In genomic region chr15:96406701-96407100, GRCh38 we compare ENCODE assay signal across 26 cellular contexts.
"Had no signal": no experiment of that assay in that cellular context is flagged by ENCODE, and none has a peak within 500 bp of the region (broad histone marks: within the 10 kb centered on the region; RNA-seq: fewer than 3 reads in every experiment).

No MANE protein-coding gene starts in this region.

- H3K9me3 ChIP-seq: adrenal gland, body of pancreas, colonic mucosa had no signal

- H3K4me3 ChIP-seq: adrenal gland, body of pancreas, colonic mucosa had no signal

- H3K27ac ChIP-seq: adrenal gland, body of pancreas, colonic mucosa, epithelial cell of prostate had no signal

- H3K36me3 ChIP-seq: adrenal gland, colonic mucosa had no signal

- DNase-seq: activated CD4-positive, alpha-beta memory T cell treated with anti-CD3 and anti-CD28 coated beads for 36 hours; activated CD4-positive, alpha-beta T cell treated with anti-CD3 and anti-CD28 coated beads for 36 hours; activated CD4-positive, alpha-beta T cell treated with anti-CD3 and anti-CD28 coated beads, Interleukin-2, amount 10 ng/mL, durations not matched to agents 24 days and 14 days; activated CD4-positive, CD25-positive, alpha-beta regulatory T cell; activated CD4-positive, CD25-positive, alpha-beta regulatory T cell treated with anti-CD3 and anti-CD28 coated beads, Interleukin-2, amount 50 U/mL, for 72 hours; activated CD8-positive, alpha-beta memory T cell treated with anti-CD3 and anti-CD28 coated beads, Interleukin-2, amount 10 ng/mL, durations not matched to agents 7 days and 5 days; activated CD8-positive, alpha-beta memory T cell treated with anti-CD3 and anti-CD28 coated beads, Interleukin-2, amount 50 U/mL, for 4 hours; activated CD8-positive, alpha-beta T cell treated with anti-CD3 and anti-CD28 coated beads, Interleukin-2, amount 10 ng/mL, durations not matched to agents 7 days and 5 days; activated effector memory CD4-positive, alpha-beta T cell treated with anti-CD3 and anti-CD28 coated beads, Interleukin-2, amount 50 U/mL, for 16 hours; activated naive CD4-positive, alpha-beta T cell treated with anti-CD3 and anti-CD28 coated beads for 36 hours; activated naive CD8-positive, alpha-beta T cell treated with anti-CD3 and anti-CD28 coated beads for 36 hours; activated naive CD8-positive, alpha-beta T cell treated with anti-CD3 and anti-CD28 coated beads, Interleukin-2, amount 50 U/mL, for 24 hours; activated T-cell treated with anti-CD3 and anti-CD28 coated beads, Interleukin-2, amount 50 U/mL, for 1 hour; activated T-cell treated with anti-CD3 and anti-CD28 coated beads, Interleukin-2, amount 50 U/mL, for 48 hours; adrenal gland; amygdala; aorta; body of pancreas; caudate nucleus; cerebellar nuclear complex; colonic mucosa; effector CD8-positive, alpha-beta T cell; foreskin fibroblast; head of caudate nucleus; T-helper 2 cell had no signal

- ATAC-seq: activated CD4-positive, alpha-beta T cell treated with anti-CD3 and anti-CD28 coated beads for 36 hours; activated CD8-positive, alpha-beta memory T cell treated with anti-CD3 and anti-CD28 coated beads, Interleukin-2, amount 10 ng/mL, durations not matched to agents 7 days and 5 days; activated CD8-positive, alpha-beta T cell treated with anti-CD3 and anti-CD28 coated beads, Interleukin-2, amount 10 ng/mL, durations not matched to agents 7 days and 5 days; activated naive CD8-positive, alpha-beta T cell treated with anti-CD3 and anti-CD28 coated beads, Interleukin-2, amount 50 U/mL, for 24 hours; body of pancreas had no signal
